ENCODE assay signal across 8 cellular contexts in genomic region chr7:64308019-64308275, GRCh38. TPM values are rescaled to one million over a fixed set of nuclear protein-coding genes. Genes with fewer than 3 reads are reported as not detected.
DNase-seq lines count a peak whose midpoint lies in the region; ATAC-seq, FAIRE-seq and TF ChIP-seq lines count a peak whose summit lies in the region.

No MANE protein-coding gene starts in this region.

- CTCF ChIA-PET in K562 (lab: Yijun Ruan, JAX; ENCODE audit: low intra/inter-chr PET ratio) = no interaction called here

- no peaks in the 10 kb centered on the region for H3K36me3 ChIP-seq in BE2C
- no peaks in the 10 kb centered on the region for H3K36me3 ChIP-seq in K562 (ENCODE audit: control insufficient read depth, insufficient read depth, low read length)
- H3K36me3 ChIP-seq in muscle layer of duodenum (ENCODE audit: control insufficient read depth in 1 of 2, insufficient read depth in 2 of 2, low read length in 2 of 2) = no peaks in the 10 kb centered on the region

- FAIRE-seq in K562 (lab: Jason Lieb, UNC) = no peak

- in situ Hi-C loops in K562 (cut with MboI) = no loop called here

- H3K4me3 ChIP-seq in BE2C (ENCODE audit: low read depth, low read length) = peak overlapping the region; percentile 65; the same call in 1 of the 2 replicates
- H3K4me3 ChIP-seq in HL-60 (replicated peaks; ENCODE audit: insufficient read depth, low read length) = peak overlapping the region; percentile 44
- peak overlapping the region; percentile 37 for H3K4me3 ChIP-seq in K562
- peak overlapping the region; percentile 82 to 85 for H3K4me3 ChIP-seq in muscle layer of duodenum (ENCODE audit: low read depth in 1 of 2, low read length in 2 of 2)

- H3K4me3 Mint-ChIP-seq in mesothelial cell of epicardium = no peak overlapping the region

- H3K4me2 ChIP-seq in K562 (ENCODE audit: insufficient read depth, low read length) = peak overlapping the region; percentile 76

- 6% methylated on average over 7 of the region's 7 CpGs for WGBS in K562 (ENCODE audit: insufficient coverage, low coverage, missing lambda C conversion rate)

- no peaks in the 10 kb centered on the region for H3K4me1 Mint-ChIP-seq in mesothelial cell of epicardium

- no peaks in the 10 kb centered on the region for H3K9me1 ChIP-seq in K562 (ENCODE audit: control insufficient read depth, insufficient read depth, low read length)

- peak overlapping the region; percentile 78 for H2AFZ ChIP-seq in K562 (ENCODE audit: low read depth, low read length)

- no peak for TF ChIP-seq POLR2A in K562 (conservative IDR thresholded peaks at IDR 0.05)

- BruUV-seq in K562 (replicated peaks; lab: Mats Ljungman, UMichigan) = no TSS peak

- H3K9ac ChIP-seq in K562 (ENCODE audit: insufficient read depth in 1 of 2, low read depth in 2 of 2, low read length in 2 of 2) = peak overlapping the region in 1 of 2 experiments; percentile 91; a peak in 3 of 4 replicates

- DNase-seq in BE2C = no peak
- DNase-seq in HL-60 (ENCODE audit: low read depth in 1 of 2, low spot score in 1 of 2) = peak in 1 of 2 experiments; percentile 8
- no peak for DNase-seq in K562 (ENCODE audit: extremely low read depth in 1 of 4, low spot score in 3 of 4)
- DNase-seq in mesothelial cell of epicardium (ENCODE audit: low spot score in 2 of 2, unreplicated experiment in 2 of 2) = no peak
- DNase-seq in SKM-1 treated with dmso at 0.1 percent for 144 hours (lab: John Stamatoyannopoulos, UW; ENCODE audit: unreplicated experiment) = no peak
- DNase-seq in NCI-H446 (lab: John Stamatoyannopoulos, UW) = no peak
- DNase-seq in medulla oblongata (ENCODE audit: extremely low spot score) = no peak

- POLR2A ChIA-PET in K562 (lab: Yijun Ruan, JAX) = interaction anchor here (0.5 kb wide), 1 partner anchor 160 kb away, joined by 3 read pairs; no protein-coding TSS in a partner anchor

- intact Hi-C loops in K562 (cut with micrococcal nuclease) = loop anchor here (5.0 to 10.0 kb wide), 2 partner anchors 319 to 463 kb away; no protein-coding TSS in a partner anchor

- H3K9me3 ChIP-seq in BE2C = no peaks in the 10 kb centered on the region
- no peaks in the 10 kb centered on the region for H3K9me3 ChIP-seq in K562 (replicated peaks; ENCODE audit: control insufficient read depth, insufficient read depth, low read depth, low read length)
- no peaks in the 10 kb centered on the region for H3K9me3 ChIP-seq in muscle layer of duodenum (ENCODE audit: control insufficient read depth in 1 of 2, low read length in 2 of 2)

- no peaks in the 10 kb centered on the region for H3K79me2 ChIP-seq in K562 (ENCODE audit: control insufficient read depth, insufficient read depth, low read length)

- H3K27ac ChIP-seq in HL-60 (replicated peaks) (peak overlapping the region; percentile 81), K562 (ENCODE audit: extremely low read depth, low read depth, low read length) (peak overlapping the region; percentile 54; the same call in 2 of the 3 replicates), muscle layer of duodenum (ENCODE audit: low read length) (peak overlapping the region; percentile 88)

- no peaks in the 10 kb centered on the region for H3K27me3 Mint-ChIP-seq in mesothelial cell of epicardium (ENCODE audit: low read depth)

- TF ChIP-seq CTCF in BE2C (IDR thresholded peaks at IDR 0.05; ENCODE audit: low read depth, low read length) (no peak), HL-60 (IDR thresholded peaks at IDR 0.05; ENCODE audit: insufficient read depth, low read length) (no peak), K562 (IDR thresholded peaks at IDR 0.05 in 2 of 3, conservative IDR thresholded peaks at IDR 0.05 in 1 of 3; ENCODE audit: insufficient read depth in 2 of 3, low read depth in 1 of 3, low read length in 3 of 3) (no peak), mesothelial cell of epicardium (IDR thresholded peaks at IDR 0.05; ENCODE audit: unreplicated experiment) (no peak)

- no peaks in the 10 kb centered on the region for H4K20me1 ChIP-seq in K562 (replicated peaks; ENCODE audit: control insufficient read depth, insufficient read depth, low read length)

- TF ChIP-seq EP300 in K562 (IDR thresholded peaks at IDR 0.05; ENCODE audit: low read length) = no peak

- TF ChIP-seq RAD21 in K562 (CRISPR knock-in tag; conservative IDR thresholded peaks at IDR 0.05 in 1 of 2, IDR thresholded peaks at IDR 0.05 in 1 of 2) = no peak

- H3K9me3 Mint-ChIP-seq in mesothelial cell of epicardium = peaks cover 50% of the 10 kb centered on the region

- H3K4me1 ChIP-seq in BE2C (no peaks in the 10 kb centered on the region), K562 (replicated peaks in 1 of 2; ENCODE audit: control insufficient read depth in 2 of 2, insufficient read depth in 2 of 2, low read length in 2 of 2) (peaks cover 0 to 3% of the 10 kb centered on the region in 2 experiments; a peak in 3 of 5 replicates), muscle layer of duodenum (ENCODE audit: control insufficient read depth in 1 of 2, insufficient read depth in 2 of 2, low read length in 2 of 2) (peaks cover 5 to 10% of the 10 kb centered on the region in 2 donors)

- H3K27ac Mint-ChIP-seq in mesothelial cell of epicardium = no peak overlapping the region

- H3K27me3 ChIP-seq in BE2C (no peaks in the 10 kb centered on the region), HL-60 (ENCODE audit: insufficient read depth, poor library complexity, severe bottlenecking) (no peaks in the 10 kb centered on the region), K562 (ENCODE audit: control insufficient read depth in 2 of 2, insufficient read depth in 2 of 2, low read length in 2 of 2) (no peaks in the 10 kb centered on the region), muscle layer of duodenum (ENCODE audit: low read depth, low read length) (no peaks in the 10 kb centered on the region)

- peaks cover 3% of the 10 kb centered on the region for H3K36me3 Mint-ChIP-seq in mesothelial cell of epicardium

- ATAC-seq in K562 = peak; percentile 9

TF ChIP-seq in K562, 482 proteins besides CTCF, POLR2A, EP300 and RAD21:
- TF ChIP-seq ZFP91 (CRISPR knock-in tag; IDR thresholded peaks at IDR 0.05) (no peak), ZFX (CRISPR knock-in tag; IDR thresholded peaks at IDR 0.05) (peak; percentile 37; the same call in 1 of the 2 replicates), DMBX1 (CRISPR knock-in tag; IDR thresholded peaks at IDR 0.05; ENCODE audit: borderline replicate concordance) (no peak), ZNF354B (CRISPR knock-in tag; IDR thresholded peaks at IDR 0.05) (no peak)

RNA-seq across cellular contexts. Expression of gene ZNF736, which starts 5.8 kb away (rescaled TPM):
- polyA plus RNA-seq in BE2C (2012; ENCODE audit: insufficient read depth, insufficient read length, low read depth) = 2.6 TPM
- 44.5 and 70.9 TPM in 2 replicates for total RNA-seq in K562 (2011; cell fraction: chromatin; rRNA removed; ENCODE audit: low replicate concordance)
- total RNA-seq in K562 (2011; cell fraction: nucleolus; rRNA removed) = 26.3 and 31.1 TPM in 2 replicates
- total RNA-seq in K562 (2011; cell fraction: nucleoplasm; rRNA removed) = 53.4 and 61.2 TPM in 2 replicates
- total RNA-seq in K562 (2014; rRNA removed) (4.4 and 4.6 TPM in 2 replicates), K562 (2014; rRNA removed; fragmentation: Illumina TruSeq; extraction: Trizol) (15.6 and 18.1 TPM in 2 replicates), K562 (2015; rRNA removed; fragmentation: Illumina TruSeq; extraction: Trizol) (12.3 and 13.9 TPM in 2 replicates), K562 (2021) (8.8 and 11.4 TPM in 2 replicates), mesothelial cell of epicardium (not detected in 3 replicates)
- polyA plus RNA-seq in K562 (2011; rRNA removed) (10.3 and 21.3 TPM in 2 replicates), K562 (2014; fragmentation: Illumina TruSeq; extraction: Trizol) (4.4 and 6.0 TPM in 2 replicates), K562 (2014; fragmentation: Nextera tagmentation; extraction: Ambion mirVana) (1 to 10 TPM; 2.7 to 3.4 TPM), K562 (2014; rRNA removed) (4.7 and 7.6 TPM in 2 replicates)
- polyA plus RNA-seq in K562 (2011; cell fraction: cytosol; rRNA removed) = 1.8 and 7.7 TPM in 2 replicates
- polyA plus RNA-seq in K562 (2011; cell fraction: nucleus; rRNA removed) = 16.7 and 49.3 TPM in 2 replicates
- 2.9 and 4.5 TPM in 2 replicates for polyA plus RNA-seq in K562 (2012)
- 19.0 and 53.6 TPM in 2 replicates for polyA minus RNA-seq in K562 (2011; rRNA and poly(A)+ RNA removed)
- polyA minus RNA-seq in K562 (2011; cell fraction: cytosol; rRNA and poly(A)+ RNA removed) = 5.5 and 9.8 TPM in 2 replicates
- 20.6 and 78.9 TPM in 2 replicates for polyA minus RNA-seq in K562 (2011; cell fraction: nucleus; rRNA and poly(A)+ RNA removed)
